Comparison of ENCODE assay signal across 1 cellular context in the genomic region with DNA sequence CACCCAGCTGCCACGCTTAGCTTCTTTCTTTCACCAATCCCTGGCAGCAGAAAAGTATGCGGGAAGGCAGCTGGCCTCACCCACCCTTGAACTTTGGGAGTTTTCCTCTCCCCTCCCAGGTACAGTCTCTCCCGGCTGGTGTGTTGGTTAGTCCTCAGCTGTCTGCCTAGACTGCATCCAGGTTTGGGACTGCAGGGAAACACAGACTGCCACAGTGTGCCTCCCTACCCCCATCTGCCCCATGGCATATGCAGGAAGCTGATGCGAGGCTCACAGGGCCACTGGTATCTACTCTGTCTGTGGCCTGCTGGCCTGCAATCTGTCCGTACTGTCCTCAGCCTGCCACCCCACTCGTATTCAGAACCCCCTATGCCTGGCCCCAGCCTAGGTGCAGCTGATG.
TF ChIP-seq lines count a peak whose summit lies in the region.

No MANE protein-coding gene starts in this region.

TF ChIP-seq in HepG2, 621 proteins besides CTCF, POLR2A, EP300 and RAD21 (continued from another document):
- TF ChIP-seq, protein P1, sequence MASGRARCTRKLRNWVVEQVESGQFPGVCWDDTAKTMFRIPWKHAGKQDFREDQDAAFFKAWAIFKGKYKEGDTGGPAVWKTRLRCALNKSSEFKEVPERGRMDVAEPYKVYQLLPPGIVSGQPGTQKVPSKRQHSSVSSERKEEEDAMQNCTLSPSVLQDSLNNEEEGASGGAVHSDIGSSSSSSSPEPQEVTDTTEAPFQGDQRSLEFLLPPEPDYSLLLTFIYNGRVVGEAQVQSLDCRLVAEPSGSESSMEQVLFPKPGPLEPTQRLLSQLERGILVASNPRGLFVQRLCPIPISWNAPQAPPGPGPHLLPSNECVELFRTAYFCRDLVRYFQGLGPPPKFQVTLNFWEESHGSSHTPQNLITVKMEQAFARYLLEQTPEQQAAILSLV (CRISPR knock-in tag; IDR thresholded peaks at IDR 0.05; ENCODE audit: borderline replicate concordance), result no peak
- TF ChIP-seq KMT2A (CRISPR knock-in tag; IDR thresholded peaks at IDR 0.05) (no peak), MATR3 (CRISPR knock-in tag; IDR thresholded peaks at IDR 0.05) (no peak), AGO2 (optimal IDR thresholded peaks at IDR 0.05; ENCODE audit: low read depth, low read length) (no peak), DNMT1 (CRISPR knock-in tag; IDR thresholded peaks at IDR 0.05) (no peak), BATF2 (CRISPR knock-in tag; IDR thresholded peaks at IDR 0.05) (no peak), TEF (CRISPR knock-in tag; IDR thresholded peaks at IDR 0.05) (no peak), GABPA (IDR thresholded peaks at IDR 0.05; ENCODE audit: low read depth, low read length) (no peak), GABPA (CRISPR knock-in tag; IDR thresholded peaks at IDR 0.05; ENCODE audit: low read depth) (no peak), CHD4 (IDR thresholded peaks at IDR 0.05; ENCODE audit: borderline replicate concordance, low read length) (no peak), SMAD1 (CRISPR knock-in tag; IDR thresholded peaks at IDR 0.05; ENCODE audit: borderline replicate concordance, low read depth) (no peak)
- TF ChIP-seq, protein P2, sequence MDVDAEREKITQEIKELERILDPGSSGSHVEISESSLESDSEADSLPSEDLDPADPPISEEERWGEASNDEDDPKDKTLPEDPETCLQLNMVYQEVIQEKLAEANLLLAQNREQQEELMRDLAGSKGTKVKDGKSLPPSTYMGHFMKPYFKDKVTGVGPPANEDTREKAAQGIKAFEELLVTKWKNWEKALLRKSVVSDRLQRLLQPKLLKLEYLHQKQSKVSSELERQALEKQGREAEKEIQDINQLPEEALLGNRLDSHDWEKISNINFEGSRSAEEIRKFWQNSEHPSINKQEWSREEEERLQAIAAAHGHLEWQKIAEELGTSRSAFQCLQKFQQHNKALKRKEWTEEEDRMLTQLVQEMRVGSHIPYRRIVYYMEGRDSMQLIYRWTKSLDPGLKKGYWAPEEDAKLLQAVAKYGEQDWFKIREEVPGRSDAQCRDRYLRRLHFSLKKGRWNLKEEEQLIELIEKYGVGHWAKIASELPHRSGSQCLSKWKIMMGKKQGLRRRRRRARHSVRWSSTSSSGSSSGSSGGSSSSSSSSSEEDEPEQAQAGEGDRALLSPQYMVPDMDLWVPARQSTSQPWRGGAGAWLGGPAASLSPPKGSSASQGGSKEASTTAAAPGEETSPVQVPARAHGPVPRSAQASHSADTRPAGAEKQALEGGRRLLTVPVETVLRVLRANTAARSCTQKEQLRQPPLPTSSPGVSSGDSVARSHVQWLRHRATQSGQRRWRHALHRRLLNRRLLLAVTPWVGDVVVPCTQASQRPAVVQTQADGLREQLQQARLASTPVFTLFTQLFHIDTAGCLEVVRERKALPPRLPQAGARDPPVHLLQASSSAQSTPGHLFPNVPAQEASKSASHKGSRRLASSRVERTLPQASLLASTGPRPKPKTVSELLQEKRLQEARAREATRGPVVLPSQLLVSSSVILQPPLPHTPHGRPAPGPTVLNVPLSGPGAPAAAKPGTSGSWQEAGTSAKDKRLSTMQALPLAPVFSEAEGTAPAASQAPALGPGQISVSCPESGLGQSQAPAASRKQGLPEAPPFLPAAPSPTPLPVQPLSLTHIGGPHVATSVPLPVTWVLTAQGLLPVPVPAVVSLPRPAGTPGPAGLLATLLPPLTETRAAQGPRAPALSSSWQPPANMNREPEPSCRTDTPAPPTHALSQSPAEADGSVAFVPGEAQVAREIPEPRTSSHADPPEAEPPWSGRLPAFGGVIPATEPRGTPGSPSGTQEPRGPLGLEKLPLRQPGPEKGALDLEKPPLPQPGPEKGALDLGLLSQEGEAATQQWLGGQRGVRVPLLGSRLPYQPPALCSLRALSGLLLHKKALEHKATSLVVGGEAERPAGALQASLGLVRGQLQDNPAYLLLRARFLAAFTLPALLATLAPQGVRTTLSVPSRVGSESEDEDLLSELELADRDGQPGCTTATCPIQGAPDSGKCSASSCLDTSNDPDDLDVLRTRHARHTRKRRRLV (CRISPR knock-in tag; IDR thresholded peaks at IDR 0.05), result no peak
